ENCODE assay signal across 1 cellular context in the genomic region with DNA sequence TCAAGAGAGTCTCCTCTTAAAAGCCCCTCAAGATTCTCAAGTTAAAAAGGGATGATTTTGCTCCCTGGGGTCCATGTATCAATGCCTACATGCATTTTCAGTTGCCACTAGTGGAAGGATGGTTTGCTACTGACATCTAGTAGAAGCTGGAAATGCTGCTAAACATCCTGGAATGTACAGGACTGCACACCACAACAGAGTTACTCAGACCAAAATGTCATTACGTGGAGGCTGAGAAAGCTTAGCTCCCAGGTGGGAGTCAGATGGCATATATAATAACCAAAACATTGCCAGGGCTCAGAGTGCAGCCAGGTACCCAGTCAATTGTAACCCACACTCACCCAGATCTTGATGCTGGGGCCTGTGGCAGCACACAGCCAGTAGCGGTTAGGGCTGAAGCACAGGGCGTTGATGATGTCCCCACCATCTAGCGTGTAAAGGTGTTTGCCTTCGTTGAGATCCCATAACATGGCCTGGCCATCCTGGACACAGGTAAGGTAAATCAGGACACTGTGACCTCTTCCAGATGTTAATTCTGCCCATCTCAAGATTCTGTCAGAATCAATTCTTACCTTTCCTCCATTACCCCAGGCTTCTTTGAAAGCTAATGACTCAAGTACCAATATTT.
A peak's percentile ranks its signal among the peaks of the same experiment; 100 is the strongest.
TF ChIP-seq lines count a peak whose summit lies in the region.

No MANE protein-coding gene starts in this region.

TF ChIP-seq in PFSK-1, 5 proteins besides CTCF, POLR2A, EP300 and RAD21:
- TF ChIP-seq POLR2AphosphoS5 (IDR thresholded peaks at IDR 0.05; ENCODE audit: low read depth, low read length) (0 out of 2 replicates have a peak, but pooled peaks have one; percentile 41), SIN3A (IDR thresholded peaks at IDR 0.05; ENCODE audit: borderline replicate concordance, insufficient read depth, low read length) (no peak)
TF ChIP-seq in PFSK-1: peak in this region for 1.
